ENCODE assay signal across 12 cellular contexts in genomic region chrX:150688911-150689451, GRCh38. TPM values are rescaled to one million over a fixed set of nuclear protein-coding genes. Genes with fewer than 3 reads are reported as not detected.
DNase-seq lines count a peak whose midpoint lies in the region; ATAC-seq and TF ChIP-seq lines count a peak whose summit lies in the region.
"Had no signal": no experiment of that assay in that cellular context is flagged by ENCODE, and none has a peak within 500 bp of the region (broad histone marks: within the 10 kb centered on the region; RNA-seq: fewer than 3 reads in every experiment).

No MANE protein-coding gene starts in this region.

- H3K4me1 Mint-ChIP-seq in stimulated activated naive CD8-positive, alpha-beta T cell treated with anti-CD3 and anti-CD28 coated beads, Interleukin-15, amount 100 ng/mL, for 72 hours, result peaks cover 39% of the 10 kb centered on the region
- no peaks in the 10 kb centered on the region for H3K4me1 Mint-ChIP-seq in progenitor cell of endocrine pancreas (ENCODE audit: low read depth)

- TF ChIP-seq CTCF in AG09319 (IDR thresholded peaks at IDR 0.05; ENCODE audit: low read depth, low read length), result no peak
- TF ChIP-seq CTCF in progenitor cell of endocrine pancreas (IDR thresholded peaks at IDR 0.05; ENCODE audit: unreplicated experiment), result no peak

- no peak overlapping the region for H3K4me3 Mint-ChIP-seq in stimulated activated naive CD8-positive, alpha-beta T cell treated with anti-CD3 and anti-CD28 coated beads, Interleukin-15, amount 100 ng/mL, for 72 hours
- no peak overlapping the region for H3K4me3 Mint-ChIP-seq in progenitor cell of endocrine pancreas (ENCODE audit: low read depth)
- H3K4me3 Mint-ChIP-seq: stimulated activated effector memory CD8-positive, alpha-beta T cell treated with anti-CD3 and anti-CD28 coated beads, Interleukin-12 subunit alpha, Interleukin-12 subunit beta, amount 100 ng/mL, for 72 hours had no signal

- ATAC-seq in stimulated activated naive CD8-positive, alpha-beta T cell treated with anti-CD3 and anti-CD28 coated beads, Interleukin-15, amount 100 ng/mL, for 72 hours, result no peak
- ATAC-seq: sciatic nerve; stimulated activated effector memory CD8-positive, alpha-beta T cell treated with anti-CD3 and anti-CD28 coated beads, Interleukin-12 subunit alpha, Interleukin-12 subunit beta, amount 100 ng/mL, for 72 hours had no signal

- H3K27me3 Mint-ChIP-seq in stimulated activated naive CD8-positive, alpha-beta T cell treated with anti-CD3 and anti-CD28 coated beads, Interleukin-15, amount 100 ng/mL, for 72 hours, result no peaks in the 10 kb centered on the region
- no peaks in the 10 kb centered on the region for H3K27me3 Mint-ChIP-seq in progenitor cell of endocrine pancreas

- DNase-seq in AG09319 (ENCODE audit: extremely low read depth, low read depth) (peak; percentile 56), HS-27A (ENCODE audit: low read depth) (peak; percentile 79), amniotic epithelial cell (ENCODE audit: low read depth) (peak; percentile 89), iPS DF 19.7 (ENCODE audit: low read depth, low spot score) (peak; percentile 68), hypothalamus (lab: John Stamatoyannopoulos, UW) (no peak), progenitor cell of endocrine pancreas (ENCODE audit: low spot score, unreplicated experiment) (no peak)
- no peak for DNase-seq in activated T-cell treated with anti-CD3 and anti-CD28 coated beads, Interleukin-2, amount 50 U/mL, for 1 hour
- DNase-seq in stimulated activated naive CD8-positive, alpha-beta T cell treated with anti-CD3 and anti-CD28 coated beads, Interleukin-15, amount 100 ng/mL, for 72 hours, result no peak
- DNase-seq: amygdala, NCI-H2171 had no signal

- H3K27ac Mint-ChIP-seq in stimulated activated naive CD8-positive, alpha-beta T cell treated with anti-CD3 and anti-CD28 coated beads, Interleukin-15, amount 100 ng/mL, for 72 hours, result no peak overlapping the region
- no peak overlapping the region for H3K27ac Mint-ChIP-seq in progenitor cell of endocrine pancreas
- H3K27ac Mint-ChIP-seq: stimulated activated effector memory CD8-positive, alpha-beta T cell treated with anti-CD3 and anti-CD28 coated beads, Interleukin-12 subunit alpha, Interleukin-12 subunit beta, amount 100 ng/mL, for 72 hours had no signal

- no peaks in the 10 kb centered on the region for H3K36me3 Mint-ChIP-seq in progenitor cell of endocrine pancreas (ENCODE audit: insufficient read depth)

- no peaks in the 10 kb centered on the region for H3K9me3 Mint-ChIP-seq in stimulated activated naive CD8-positive, alpha-beta T cell treated with anti-CD3 and anti-CD28 coated beads, Interleukin-15, amount 100 ng/mL, for 72 hours
- H3K9me3 Mint-ChIP-seq in progenitor cell of endocrine pancreas (ENCODE audit: low read depth), result peaks cover 11% of the 10 kb centered on the region
- H3K9me3 Mint-ChIP-seq: stimulated activated effector memory CD8-positive, alpha-beta T cell treated with anti-CD3 and anti-CD28 coated beads, Interleukin-12 subunit alpha, Interleukin-12 subunit beta, amount 100 ng/mL, for 72 hours had no signal

RNA-seq across cellular contexts. Expression of gene MTMR1, which starts 4.2 kb away (rescaled TPM):
- 28.4 and 28.5 TPM in 2 replicates for total RNA-seq in progenitor cell of endocrine pancreas

Comparison
In these comparisons a context has a peak if more than half of its experiments do, and no peak if none do; other contexts are left out.
1. DNase-seq: peak in AG09319 (single experiment), HS-27A (single experiment), amniotic epithelial cell (single experiment) and iPS DF 19.7 (single experiment); none in activated T-cell treated with anti-CD3 and anti-CD28 coated beads, Interleukin-2, amount 50 U/mL, for 1 hour (single experiment), stimulated activated naive CD8-positive, alpha-beta T cell treated with anti-CD3 and anti-CD28 coated beads, Interleukin-15, amount 100 ng/mL, for 72 hours (0 of 2), hypothalamus (0 of 51) and progenitor cell of endocrine pancreas (single experiment).